Comparison of ENCODE assay signal across 17 cellular contexts in the genomic region with DNA sequence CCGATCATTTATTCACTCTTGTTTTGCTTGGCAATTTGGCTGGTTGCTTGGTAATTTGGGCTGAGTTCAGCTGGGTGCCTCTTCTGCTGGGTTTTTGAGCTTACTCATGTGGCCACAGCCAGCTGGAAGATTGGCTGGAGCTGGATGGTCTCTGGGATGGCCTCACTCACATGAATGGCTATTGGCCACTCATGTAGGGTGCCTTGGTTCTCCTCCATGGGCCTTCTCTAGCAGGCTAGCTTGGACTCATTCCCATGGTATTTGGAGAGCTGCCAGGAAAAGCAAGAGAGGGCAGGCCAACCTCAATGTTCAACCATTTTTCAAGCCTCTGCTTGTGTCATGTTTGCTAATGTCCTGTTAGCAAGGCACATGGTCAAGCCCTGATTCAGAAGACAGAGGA. TPM values are rescaled to one million over a fixed set of nuclear protein-coding genes. Genes with fewer than 3 reads are reported as not detected.
DNase-seq lines count a peak whose midpoint lies in the region; ATAC-seq and TF ChIP-seq lines count a peak whose summit lies in the region.
"Had no signal": no experiment of that assay in that cellular context is flagged by ENCODE, and none has a peak within 500 bp of the region (broad histone marks: within the 10 kb centered on the region; RNA-seq: fewer than 3 reads in every experiment).

No MANE protein-coding gene starts in this region.

- TF ChIP-seq POLR2A in esophagus muscularis mucosa (IDR thresholded peaks at IDR 0.05; ENCODE audit: low read depth): no peak

- no peaks in the 10 kb centered on the region for H3K36me3 ChIP-seq in esophagus muscularis mucosa
- H3K36me3 ChIP-seq: colonic mucosa, prostate gland, uterus had no signal

- no peaks in the 10 kb centered on the region for H3K27me3 Mint-ChIP-seq in activated T-cell treated with anti-CD3 and anti-CD28 coated beads, Interleukin-2, amount 50 U/mL, for 24 hours
- H3K27me3 Mint-ChIP-seq: activated CD4-positive, alpha-beta memory T cell treated with anti-CD3 and anti-CD28 coated beads for 36 hours had no signal

- peaks cover 0 to 10% (median 8%) of the 10 kb centered on the region in 4 donors for H3K9me3 ChIP-seq in esophagus muscularis mucosa
- H3K9me3 ChIP-seq: colonic mucosa, prostate gland had no signal

- H3K36me3 Mint-ChIP-seq in activated T-cell treated with anti-CD3 and anti-CD28 coated beads, Interleukin-2, amount 50 U/mL, for 24 hours (ENCODE audit: low read depth): peaks cover 98% of the 10 kb centered on the region

- 100% methylated on average over 1 of the region's 1 CpG for WGBS in esophagus muscularis mucosa

- H3K27ac Mint-ChIP-seq in activated T-cell treated with anti-CD3 and anti-CD28 coated beads, Interleukin-2, amount 50 U/mL, for 24 hours: peak overlapping the region; percentile 59
- H3K27ac Mint-ChIP-seq: activated CD4-positive, alpha-beta memory T cell treated with anti-CD3 and anti-CD28 coated beads for 36 hours; T-helper 2 cell treated with Interferon-gamma antibody and Interleukin-4, amounts not matched to agents 5 μg/mL and 100 μg/mL, for 36 hours had no signal

- peaks cover 0 to 14% (median 10%) of the 10 kb centered on the region in 4 donors for H3K4me1 ChIP-seq in esophagus muscularis mucosa
- H3K4me1 ChIP-seq: colonic mucosa, prostate gland, uterus had no signal

- H3K4me1 Mint-ChIP-seq in activated T-cell treated with anti-CD3 and anti-CD28 coated beads, Interleukin-2, amount 50 U/mL, for 24 hours (ENCODE audit: low read depth): peaks cover 57% of the 10 kb centered on the region

- intact Hi-C loops in esophagus muscularis mucosa (cut with DNase I): no loop called here

- no peak for TF ChIP-seq EP300 in esophagus muscularis mucosa (IDR thresholded peaks at IDR 0.05)

- no peak for ATAC-seq in GM21619 (IDR thresholded peaks at IDR 0.05; ENCODE audit: unreplicated experiment)

- H3K27me3 ChIP-seq in esophagus muscularis mucosa: peaks cover 0 to 3% (median 0%) of the 10 kb centered on the region in 4 donors
- H3K27me3 ChIP-seq: colonic mucosa, uterus had no signal

- H3K9me3 Mint-ChIP-seq in activated T-cell treated with anti-CD3 and anti-CD28 coated beads, Interleukin-2, amount 50 U/mL, for 24 hours: peaks cover 2% of the 10 kb centered on the region

- H3K4me3 Mint-ChIP-seq in activated T-cell treated with anti-CD3 and anti-CD28 coated beads, Interleukin-2, amount 50 U/mL, for 24 hours: no peak overlapping the region
- H3K4me3 Mint-ChIP-seq: activated CD4-positive, alpha-beta memory T cell treated with anti-CD3 and anti-CD28 coated beads for 36 hours; T-helper 2 cell treated with Interferon-gamma antibody and Interleukin-4, amounts not matched to agents 5 μg/mL and 100 μg/mL, for 36 hours had no signal

- H3K27ac ChIP-seq in esophagus muscularis mucosa (replicated peaks in 1 of 4): no peak overlapping the region
- H3K27ac ChIP-seq: colonic mucosa, prostate gland, uterus had no signal

- H3K4me3 ChIP-seq in epithelial cell of esophagus (ENCODE audit: low read length) (no peak overlapping the region), esophagus muscularis mucosa (no peak overlapping the region)
- H3K4me3 ChIP-seq: colonic mucosa, prostate gland, uterus had no signal

- DNase-seq in activated T-cell treated with anti-CD3 and anti-CD28 coated beads, Interleukin-2, amount 50 U/mL, for 24 hours: peak; percentile 21
- DNase-seq in activated T-cell treated with anti-CD3 and anti-CD28 coated beads for 4 hours: no peak
- peak; percentile 3 for DNase-seq in NCI-H69 (lab: John Stamatoyannopoulos, UW)
- DNase-seq in epithelial cell of esophagus (ENCODE audit: low read depth): peak; percentile 94
- peak; percentile 36 for DNase-seq in renal cortical epithelial cell (ENCODE audit: low read depth)
- DNase-seq in esophagus muscularis mucosa (ENCODE audit: extremely low spot score): no peak
- no peak for DNase-seq in NCI-H2196 treated with DMSO at 0.1 percent for 48 hours (lab: John Stamatoyannopoulos, UW; ENCODE audit: unreplicated experiment)
- DNase-seq: activated CD4-positive, alpha-beta memory T cell treated with anti-CD3 and anti-CD28 coated beads for 36 hours; colonic mucosa; foreskin melanocyte; NCI-H345; stimulated activated CD4-positive, alpha-beta T cell treated with anti-CD3 and anti-CD28 coated beads, Interleukin-2, amount 100 ng/mL, for 48 hours; uterus had no signal

- TF ChIP-seq CTCF in epithelial cell of esophagus (IDR thresholded peaks at IDR 0.05; ENCODE audit: insufficient read depth, low read depth, low read length, missing control alignments) (no peak), esophagus muscularis mucosa (IDR thresholded peaks at IDR 0.05) (no peak)

RNA-seq across cellular contexts. Expression of a gene that starts 16.9 kb away (rescaled TPM):
- total RNA-seq in renal cortical epithelial cell (not detected in 2 replicates), esophagus muscularis mucosa (1 to 10 TPM; 1.2 to 3.5 (median 1.8) TPM)
- total RNA-seq: H1 had no signal

Comparison
In these comparisons a context has a peak if more than half of its experiments do, and no peak if none do; other contexts are left out.
1. DNase-seq: peak in activated T-cell treated with anti-CD3 and anti-CD28 coated beads, Interleukin-2, amount 50 U/mL, for 24 hours (single experiment), NCI-H69 (single experiment), epithelial cell of esophagus (single experiment) and renal cortical epithelial cell (single experiment); none in activated T-cell treated with anti-CD3 and anti-CD28 coated beads for 4 hours (single experiment), esophagus muscularis mucosa (single experiment) and NCI-H2196 treated with DMSO at 0.1 percent for 48 hours (single experiment).